In genomic region chr12:105253882-105254513, GRCh38 we compare ENCODE assay signal across 10 cellular contexts. TPM values are rescaled to one million over a fixed set of nuclear protein-coding genes. Genes with fewer than 3 reads are reported as not detected.
DNase-seq lines count a peak whose midpoint lies in the region; ATAC-seq and TF ChIP-seq lines count a peak whose summit lies in the region.
"Had no signal": no experiment of that assay in that cellular context is flagged by ENCODE, and none has a peak within 500 bp of the region (broad histone marks: within the 10 kb centered on the region; RNA-seq: fewer than 3 reads in every experiment).

No MANE protein-coding gene starts in this region.

- H3K27ac ChIP-seq in ACC112 (ENCODE audit: low read depth, low read length): peak overlapping the region; percentile 95
- H3K27ac ChIP-seq in breast epithelium: peak overlapping the region; percentile 21 to 50
- peak overlapping the region; percentile 89 for H3K27ac ChIP-seq in mesodermal cell (ENCODE audit: low read depth, low read length, severe bottlenecking)

- WGBS in mesodermal cell (ENCODE audit: insufficient coverage in 2 of 2), 2 experiments: 72 to 79% methylated on average over 2 of the region's 2 CpGs

- peak overlapping the region; percentile 54; the same call in 1 of the 2 replicates for H3K4me3 ChIP-seq in ACC112 (ENCODE audit: low read depth, low read length)
- no peak overlapping the region for H3K4me3 ChIP-seq in breast epithelium
- no peak overlapping the region for H3K4me3 ChIP-seq in mesodermal cell (ENCODE audit: extremely low read depth, insufficient read depth, low read length, poor library complexity, severe bottlenecking)

- H3K4me1 Mint-ChIP-seq in immature natural killer cell: no peaks in the 10 kb centered on the region

- no peak for TF ChIP-seq CTCF in breast epithelium (IDR thresholded peaks at IDR 0.05)

- H3K4me1 ChIP-seq in ACC112 (ENCODE audit: control insufficient read depth, insufficient read depth, low read length, unreplicated experiment) (peaks cover 59% of the 10 kb centered on the region), breast epithelium (no peaks in the 10 kb centered on the region), mesodermal cell (ENCODE audit: control insufficient read depth, insufficient read depth, low read length, poor library complexity, severe bottlenecking) (peaks cover 33% of the 10 kb centered on the region)

- no peak for TF ChIP-seq POLR2A in breast epithelium (IDR thresholded peaks at IDR 0.05)

- no peaks in the 10 kb centered on the region for H3K9me3 ChIP-seq in breast epithelium
- H3K9me3 ChIP-seq in mesodermal cell (ENCODE audit: control insufficient read depth, low read length): no peaks in the 10 kb centered on the region

- intact Hi-C loops in breast epithelium (cut with DNase I; ENCODE audit: low total_unique reads): loop anchor here (10.0 kb wide), 1 partner anchor 1581 kb away; no protein-coding TSS in a partner anchor

- no peaks in the 10 kb centered on the region for H3K36me3 Mint-ChIP-seq in immature natural killer cell

- no peaks in the 10 kb centered on the region for H3K9me3 Mint-ChIP-seq in immature natural killer cell

- H3K27me3 Mint-ChIP-seq in immature natural killer cell (ENCODE audit: low read depth in 3 of 3): peaks cover 0 to 2% (median 0%) of the 10 kb centered on the region in 3 donors

- H3K4me3 Mint-ChIP-seq in immature natural killer cell: no peak overlapping the region

- DNase-seq in LHCN-M2 (ENCODE audit: low read depth) (peak; percentile 88), breast epithelium (ENCODE audit: low spot score in 2 of 2) (no peak), cerebellum (ENCODE audit: low spot score) (no peak), COLO829 (ENCODE audit: low spot score) (no peak), immature natural killer cell (no peak)
- DNase-seq: C1 segment of cervical spinal cord, SHP77 treated with DMSO at 0.1 percent for 48 hours had no signal

- H3K27me3 ChIP-seq in ACC112 (ENCODE audit: insufficient read depth, low read length) (no peaks in the 10 kb centered on the region), breast epithelium (no peaks in the 10 kb centered on the region)

- H3K36me3 ChIP-seq in ACC112 (ENCODE audit: insufficient read depth, low read length) (no peaks in the 10 kb centered on the region), breast epithelium (no peaks in the 10 kb centered on the region), mesodermal cell (ENCODE audit: control insufficient read depth, insufficient read depth, low read length) (no peaks in the 10 kb centered on the region)

- no peak overlapping the region for H2AFZ ChIP-seq in ACC112 (ENCODE audit: low read length, unreplicated experiment)

- no peak for ATAC-seq in HG02852 (IDR thresholded peaks at IDR 0.05; ENCODE audit: unreplicated experiment)

- no peak overlapping the region for H3K27ac Mint-ChIP-seq in immature natural killer cell

- H3K79me2 ChIP-seq in ACC112 (ENCODE audit: control insufficient read depth, insufficient read depth, low read length, unreplicated experiment): no peaks in the 10 kb centered on the region

RNA-seq across cellular contexts. Expression of gene APPL2, which starts 18.0 kb away (rescaled TPM):
- total RNA-seq in LHCN-M2 (2014; rRNA removed): 36.9 and 41.6 TPM in 2 replicates
- polyA plus RNA-seq in LHCN-M2 (2012): 44.4 TPM
- total RNA-seq in breast epithelium: 100 to 1,000 TPM in 1 of 3 donors, 10 to 100 TPM in 2; 73.0 to 130 (median 89.1) TPM
- polyA plus RNA-seq in mesodermal cell (2013, experiment 1 of 2): 37.3 TPM
- 33.5 TPM for polyA plus RNA-seq in mesodermal cell (2013, experiment 2 of 2)
- total RNA-seq in cerebellum: 67.3 TPM
- 10 to 100 TPM in 2 of 3 donors, 1 to 10 TPM in 1; 9.5 to 14.1 (median 10.5) TPM for polyA plus RNA-seq in immature natural killer cell

Comparison
In these comparisons a context has a peak if more than half of its experiments do, and no peak if none do; other contexts are left out.
1. H3K27ac ChIP-seq: peak in every context shown above with its lines; median percentile 95 in ACC112; 89 in mesodermal cell; 36 in breast epithelium.